Comparison of ENCODE assay signal across 8 cellular contexts in genomic region chr9:128881627-128881883, GRCh38. TPM values are rescaled to one million over a fixed set of nuclear protein-coding genes. Genes with fewer than 3 reads are reported as not detected.
DNase-seq lines count a peak whose midpoint lies in the region; ATAC-seq and TF ChIP-seq lines count a peak whose summit lies in the region.

No MANE protein-coding gene starts in this region.

- H3K4me2 ChIP-seq in trophoblast cell (ENCODE audit: low read length): peak overlapping the region; percentile 76

- no peak overlapping the region for H4K91ac ChIP-seq in trophoblast cell (ENCODE audit: low read depth, low read length)

- no peak overlapping the region for H2BK120ac ChIP-seq in trophoblast cell (ENCODE audit: insufficient read depth, low read length, poor library complexity)

- peaks cover 33% of the 10 kb centered on the region for H3K36me3 ChIP-seq in RWPE2 (ENCODE audit: low read depth)
- H3K36me3 ChIP-seq in trophoblast cell (ENCODE audit: control insufficient read depth in 1 of 2, insufficient read depth in 2 of 2, low read length in 2 of 2): peaks cover 10 to 23% of the 10 kb centered on the region in 2 experiments

- H3K4ac ChIP-seq in trophoblast cell (ENCODE audit: low read depth, low read length): no peak overlapping the region

- H3K27me3 ChIP-seq in RWPE2 (ENCODE audit: insufficient read depth, poor library complexity, severe bottlenecking): no peaks in the 10 kb centered on the region
- H3K27me3 ChIP-seq in trophoblast cell (ENCODE audit: insufficient read depth, low read length): no peaks in the 10 kb centered on the region

- peaks cover 10% of the 10 kb centered on the region for H3K79me1 ChIP-seq in trophoblast cell (ENCODE audit: low read length)

- peak overlapping the region; percentile 71 for H3K4me3 ChIP-seq in GM08714 (ENCODE audit: low read length)
- H3K4me3 ChIP-seq in RWPE2 (ENCODE audit: severe bottlenecking): peak overlapping the region; percentile 94
- peak overlapping the region; percentile 91 for H3K4me3 ChIP-seq in fibroblast of mammary gland (ENCODE audit: control insufficient read depth, low read depth, low read length)
- peak overlapping the region; percentile 86 for H3K4me3 ChIP-seq in trophoblast cell (ENCODE audit: low read depth, low read length)

- peaks cover 25% of the 10 kb centered on the region for H3K79me2 ChIP-seq in trophoblast cell (ENCODE audit: control insufficient read depth, insufficient read depth, low read length, poor library complexity)

- H3K27ac ChIP-seq in RWPE2 (ENCODE audit: poor library complexity, severe bottlenecking) (peak overlapping the region; percentile 91), trophoblast cell (ENCODE audit: low read depth, low read length) (no peak overlapping the region)

- no CpG with 5 or more reads among the region's 20 CpGs for WGBS in trophoblast cell (ENCODE audit: extremely low coverage, insufficient coverage, insufficient read length)

- H4K8ac ChIP-seq in trophoblast cell (ENCODE audit: low read depth, low read length): peak overlapping the region; percentile 37

- DNase-seq in RWPE2 (ENCODE audit: low spot score) (no peak), fibroblast of mammary gland (ENCODE audit: low read depth) (no peak), trophoblast cell (no peak), middle frontal gyrus (ENCODE audit: extremely low spot score, low spot score) (no peak), retina (no peak)
- no peak for DNase-seq in stimulated activated CD4-positive, alpha-beta T cell treated with anti-CD3 and anti-CD28 coated beads, Interleukin-4, amount 100 ng/mL, for 4 hours

- peak overlapping the region; percentile 28 for H2AFZ ChIP-seq in trophoblast cell (ENCODE audit: insufficient read depth, low read length, poor library complexity)

- H3K4me1 ChIP-seq in RWPE2 (ENCODE audit: insufficient read depth, poor library complexity, severe bottlenecking) (peaks cover 10% of the 10 kb centered on the region), trophoblast cell (ENCODE audit: control insufficient read depth in 1 of 2, insufficient read depth in 2 of 2, low read length in 2 of 2) (peaks cover 8 to 14% of the 10 kb centered on the region in 2 experiments)

- H4K12ac ChIP-seq in trophoblast cell (ENCODE audit: low read depth, low read length): no peak overlapping the region

- H2AK5ac ChIP-seq in trophoblast cell (ENCODE audit: low read length): no peak overlapping the region

- no peak overlapping the region for H3K23ac ChIP-seq in trophoblast cell (ENCODE audit: low read length)

- H3K9ac ChIP-seq in trophoblast cell (ENCODE audit: low read length): peak overlapping the region; percentile 68

- H3K14ac ChIP-seq in trophoblast cell (ENCODE audit: low read length): peak overlapping the region; percentile 47

- H3K9me3 ChIP-seq in RWPE2 (ENCODE audit: severe bottlenecking) (no peaks in the 10 kb centered on the region), trophoblast cell (ENCODE audit: insufficient read depth, low read depth, low read length) (no peaks in the 10 kb centered on the region)

- ATAC-seq in RWPE2 (ENCODE audit: low read depth) (peak; percentile 46; the same call in 2 of the 3 replicates), GM18868 (IDR thresholded peaks at IDR 0.05; ENCODE audit: unreplicated experiment) (no peak)

- H2BK5ac ChIP-seq in trophoblast cell (ENCODE audit: low read depth, low read length, poor library complexity): no peak overlapping the region

- no peak overlapping the region for H3K18ac ChIP-seq in trophoblast cell (ENCODE audit: low read length)

- TF ChIP-seq CTCF in RWPE2 (IDR thresholded peaks at IDR 0.05; ENCODE audit: poor library complexity, severe bottlenecking) (no peak), fibroblast of mammary gland (conservative IDR thresholded peaks at IDR 0.05; ENCODE audit: control insufficient read depth, insufficient read depth, low read depth, low read length) (no peak)

- H2BK12ac ChIP-seq in trophoblast cell (ENCODE audit: low read length): no peak overlapping the region

RNA-seq across cellular contexts. Expression of gene KYAT1, which starts 0.2 kb away (rescaled TPM):
- 3.3 and 4.0 TPM in 2 replicates for polyA plus RNA-seq in trophoblast cell (2013)

RNA-seq across cellular contexts. Expression of gene LRRC8A, which starts 0.4 kb away (rescaled TPM):
- polyA plus RNA-seq in trophoblast cell (2013): 39.7 and 40.9 TPM in 2 replicates

RNA-seq across cellular contexts. Expression of gene PHYHD1, which starts 39.2 kb away (rescaled TPM):
- polyA plus RNA-seq in trophoblast cell (2013): 11.4 TPM in 2 replicates

RNA-seq across cellular contexts. Expression of gene SPOUT1, which starts 52.0 kb away (rescaled TPM):
- 12.7 and 12.8 TPM in 2 replicates for polyA plus RNA-seq in trophoblast cell (2013)
